ENCODE assay signal across 8 cellular contexts in genomic region chr5:142012186-142012785, GRCh38. TPM values are rescaled to one million over a fixed set of nuclear protein-coding genes. Genes with fewer than 3 reads are reported as not detected.
DNase-seq lines count a peak whose midpoint lies in the region; ATAC-seq and TF ChIP-seq lines count a peak whose summit lies in the region.

No MANE protein-coding gene starts in this region.

- intact Hi-C loops in HCT116 (cut with micrococcal nuclease), result loop anchor here (2.0 kb wide), 1 partner anchor 47 kb away; no protein-coding TSS in a partner anchor
- intact Hi-C loops in body of pancreas (cut with DNase I), result no loop called here

- 7 to 13% methylated on average over 15 to 18 of the region's 18 CpGs for WGBS in body of pancreas, 2 donors

- H3K36me3 ChIP-seq in HCT116 (ENCODE audit: control insufficient read depth in 1 of 2, insufficient read depth in 2 of 2, low read length in 2 of 2), result peaks cover 0 to 5% of the 10 kb centered on the region in 2 experiments; a peak in 2 of 4 replicates
- H3K36me3 ChIP-seq in body of pancreas (replicated peaks in 1 of 2; ENCODE audit: insufficient read depth in 1 of 2, low read depth in 2 of 2), result no peaks in the 10 kb centered on the region

- H3K27me3 Mint-ChIP-seq in T-cell, result no peaks in the 10 kb centered on the region

- TSS peak; percentile 59 for BruUV-seq in HCT116 (replicated peaks; lab: Mats Ljungman, UMichigan)

- peak; percentile 73 for ATAC-seq in HCT116
- ATAC-seq in T-cell (replicated peaks in 1 of 4), result peak; percentile 4 to 25 (median 14)
- peak; percentile 30 for ATAC-seq in body of pancreas
- no peak for ATAC-seq in HG03432 (IDR thresholded peaks at IDR 0.05; ENCODE audit: unreplicated experiment)
- no peak for ATAC-seq in HG03520 (IDR thresholded peaks at IDR 0.05; ENCODE audit: unreplicated experiment)

- CTCF ChIA-PET in HCT116 (lab: Charles Lee) (interaction anchor here (0.6 to 3.4 kb wide), 26 partner anchors 9 to 687 kb away, joined by 3 to 35 read pairs (median 4); partner anchors contain the start of gene RNF14), T-cell (lab: Charles Lee) (interaction anchor here (0.6 to 5.7 kb wide), 30 partner anchors 8 to 430 kb away, joined by 3 to 48 read pairs (median 4); partner anchors contain the start of genes RNF14 (in 2 of the 2), NDFIP1 (in 1 of the 2) and RELL2 (in 1 of the 2))

- peak overlapping the region; percentile 78 to 86 for H3K27ac Mint-ChIP-seq in T-cell

- H3K4me3 Mint-ChIP-seq in T-cell, result peak overlapping the region; percentile 78 to 84 (median 79)

- H3K9me3 ChIP-seq in HCT116 (ENCODE audit: control insufficient read depth in 1 of 2, insufficient read depth in 1 of 2, low read depth in 1 of 2, low read length in 2 of 2) (no peaks in the 10 kb centered on the region), body of pancreas (no peaks in the 10 kb centered on the region)

- H3K36me3 Mint-ChIP-seq in T-cell, result peaks cover 11% of the 10 kb centered on the region

- H3K4me1 ChIP-seq in HCT116 (ENCODE audit: control insufficient read depth in 1 of 2, insufficient read depth in 2 of 2, low read length in 2 of 2), result peaks cover 13 to 45% of the 10 kb centered on the region in 2 experiments
- peaks cover 27% of the 10 kb centered on the region for H3K4me1 ChIP-seq in body of pancreas

- TF ChIP-seq RAD21 in HCT116 (IDR thresholded peaks at IDR 0.05; ENCODE audit: low read depth), result peak; percentile 65

- H3K4me3 ChIP-seq in AG10803 (ENCODE audit: low read length) (peak overlapping the region; percentile 86), HCT116 (replicated peaks in 1 of 2; ENCODE audit: low read depth in 1 of 2, low read length in 2 of 2) (peak overlapping the region; percentile 62 to 88), body of pancreas (peak overlapping the region in 1 of 2 donors; percentile 30), skin epidermis (peak overlapping the region; percentile 60 to 77 (median 66))

- peak overlapping the region; percentile 96 for H3K4me2 ChIP-seq in HCT116 (ENCODE audit: low read length)

- no peaks in the 10 kb centered on the region for H3K27me3 ChIP-seq in HCT116 (ENCODE audit: insufficient read depth, low read length)
- no peaks in the 10 kb centered on the region for H3K27me3 ChIP-seq in body of pancreas

- RAD21 ChIA-PET in HCT116 (lab: Charles Lee; ENCODE audit: low non-redundant PET in 1 of 2, low total read pairs in 2 of 2, uncharacterized antibody in 2 of 2, unreplicated experiment in 2 of 2), result interaction anchor here (0.5 to 1.8 kb wide), 5 partner anchors 130 to 701 kb away, joined by 3 to 4 read pairs (median 3); no protein-coding TSS in a partner anchor

- DNase-seq in AG10803 (ENCODE audit: low read depth), result peak; percentile 33
- DNase-seq in HCT116 (ENCODE audit: low read depth, low spot score), result peak; percentile 48
- peak in 24 of 34 experiments; percentile 11 to 59 (median 35) for DNase-seq in T-cell
- DNase-seq in body of pancreas, result peak; percentile 27 to 36 (median 35)
- DNase-seq in iPS-NIHi7 (ENCODE audit: extremely low spot score), result peak; percentile 78

- peaks cover 60 to 78% (median 63%) of the 10 kb centered on the region in 3 donors for H3K4me1 Mint-ChIP-seq in T-cell

- TF ChIP-seq CTCF in AG10803 (conservative IDR thresholded peaks at IDR 0.05; ENCODE audit: low read length) (peak; percentile 52), HCT116 (IDR thresholded peaks at IDR 0.05 in 2 of 3, conservative IDR thresholded peaks at IDR 0.05 in 1 of 3; ENCODE audit: borderline replicate concordance in 1 of 3, insufficient read depth in 1 of 3, low read depth in 2 of 3, low read length in 2 of 3) (peak; percentile 62 to 81 (median 74); a peak in 5 of 6 replicates), body of pancreas (IDR thresholded peaks at IDR 0.05) (peak in 3 of 7 experiments; percentile 5 to 17 (median 7))

- no peaks in the 10 kb centered on the region for H3K9me3 Mint-ChIP-seq in T-cell

- H3K79me2 ChIP-seq in HCT116 (ENCODE audit: insufficient read depth, low read length), result peaks cover 4% of the 10 kb centered on the region; the same call in 1 of the 2 replicates

- no peaks in the 10 kb centered on the region for H3K9me2 ChIP-seq in HCT116 (ENCODE audit: insufficient read depth)

- H4K20me1 ChIP-seq in HCT116 (ENCODE audit: insufficient read depth), result no peaks in the 10 kb centered on the region

- TF ChIP-seq POLR2A in HCT116 (IDR thresholded peaks at IDR 0.05; ENCODE audit: borderline replicate concordance, extremely low read depth, insufficient read depth, insufficient read length) (no peak), body of pancreas (IDR thresholded peaks at IDR 0.05) (no peak)

- peak overlapping the region; percentile 87 for H3K9ac ChIP-seq in HCT116 (ENCODE audit: low read length)

- POLR2A ChIA-PET in HCT116 (lab: Charles Lee), result interaction anchor here (1.5 to 2.1 kb wide), 2 partner anchors 12 to 131 kb away, joined by 7 to 11 read pairs; no protein-coding TSS in a partner anchor
- POLR2A ChIA-PET in T-cell (lab: Charles Lee), result interaction anchor here in 1 of 2 donors (0.7 to 1.0 kb wide), 3 partner anchors 97 to 98 kb away, joined by 3 read pairs; no protein-coding TSS in a partner anchor

- H2AFZ ChIP-seq in HCT116 (ENCODE audit: low read depth, low read length, poor library complexity, severe bottlenecking), result no peak overlapping the region

- H3K27ac ChIP-seq in HCT116 (ENCODE audit: low read depth, low read length) (peak overlapping the region; percentile 66), body of pancreas (peak overlapping the region; percentile 72 to 87 (median 80)), skin epidermis (peak overlapping the region; percentile 70 to 97 (median 90))

TF ChIP-seq in HCT116, 20 proteins besides CTCF, POLR2A, EP300 and RAD21:
- TF ChIP-seq MAX (IDR thresholded peaks at IDR 0.05), result 0 out of 2 replicates have a peak, but pooled peaks have one; percentile 22
- no peak for TF ChIP-seq TCF7L2 (IDR thresholded peaks at IDR 0.05; ENCODE audit: borderline replicate concordance, extremely low read depth, insufficient read depth, insufficient read length)
TF ChIP-seq in HCT116: peak in this region for 1.

RNA-seq across cellular contexts. Expression of gene GNPDA1, which starts 0.5 kb away (rescaled TPM):
- 45.6 TPM for total RNA-seq in HCT116 (2021; ENCODE audit: unreplicated experiment)
- polyA plus RNA-seq in HCT116 (2012), result 37.1 and 42.8 TPM in 2 replicates
- total RNA-seq in T-cell, result 10 to 100 TPM; 12.6 to 30.3 (median 29.3) TPM
- 10 to 100 TPM; 11.4 to 42.2 TPM for total RNA-seq in body of pancreas

RNA-seq across cellular contexts. Expression of gene RNF14, which starts 43.4 kb away (rescaled TPM):
- 37.5 TPM for total RNA-seq in HCT116 (2021; ENCODE audit: unreplicated experiment)
- 21.3 and 28.3 TPM in 2 replicates for polyA plus RNA-seq in HCT116 (2012)
- total RNA-seq in T-cell, result 10 to 100 TPM; 16.4 to 35.8 (median 28.2) TPM
- 10 to 100 TPM; 29.3 to 44.2 TPM for total RNA-seq in body of pancreas

RNA-seq across cellular contexts. Expression of gene PCDH12, which starts 54.3 kb away (rescaled TPM):
- total RNA-seq in HCT116 (2021; ENCODE audit: unreplicated experiment) (0.02 TPM), T-cell (under 1 TPM in 2 of 5 donors, not detected in 3; 0.07 to 0.09 TPM), body of pancreas (1 to 10 TPM; 1.6 to 2.9 TPM)
- 0.42 and 0.50 TPM in 2 replicates for polyA plus RNA-seq in HCT116 (2012)

Comparison
In these comparisons a context has a peak if more than half of its experiments do, and no peak if none do; other contexts are left out.
1. ATAC-seq: peak in HCT116 (single experiment), T-cell (4 of 4) and body of pancreas (single experiment); none in HG03432 (single experiment) and HG03520 (single experiment).
2. Peak in every context shown above with its lines, with median percentiles within 50 percentile points of each other: DNase-seq and H3K27ac ChIP-seq.